Comparison of ENCODE assay signal across 10 cellular contexts in genomic region chr2:196112408-196113039, GRCh38. TPM values are rescaled to one million over a fixed set of nuclear protein-coding genes. Genes with fewer than 3 reads are reported as not detected.
A peak's percentile ranks its signal among the peaks of the same experiment; 100 is the strongest.
DNase-seq lines count a peak whose midpoint lies in the region; ATAC-seq and TF ChIP-seq lines count a peak whose summit lies in the region.
"Had no signal": no experiment of that assay in that cellular context is flagged by ENCODE, and none has a peak within 500 bp of the region (broad histone marks: within the 10 kb centered on the region; RNA-seq: fewer than 3 reads in every experiment).

No MANE protein-coding gene starts in this region.

- no peaks in the 10 kb centered on the region for H3K36me3 Mint-ChIP-seq in progenitor cell of endocrine pancreas (ENCODE audit: insufficient read depth)

- no peak overlapping the region for H3K4me3 ChIP-seq in epithelial cell of esophagus (ENCODE audit: low read length)

- peak; percentile 90 for DNase-seq in ELR (ENCODE audit: low read depth)
- DNase-seq in RKO (ENCODE audit: low spot score) = peak; percentile 42
- DNase-seq in epithelial cell of esophagus (ENCODE audit: low read depth) = peak; percentile 80
- no peak for DNase-seq in progenitor cell of endocrine pancreas (ENCODE audit: low spot score, unreplicated experiment)
- DNase-seq: activated CD4-positive, alpha-beta memory T cell treated with anti-CD3 and anti-CD28 coated beads, Interleukin-2, amount 10 ng/mL, durations not matched to agents 7 days and 5 days; cortex of kidney had no signal

- TF ChIP-seq CTCF in epithelial cell of esophagus (IDR thresholded peaks at IDR 0.05; ENCODE audit: insufficient read depth, low read depth, low read length, missing control alignments) = no peak
- no peak for TF ChIP-seq CTCF in progenitor cell of endocrine pancreas (IDR thresholded peaks at IDR 0.05; ENCODE audit: unreplicated experiment)

- ATAC-seq in HG02981 (IDR thresholded peaks at IDR 0.05; ENCODE audit: unreplicated experiment) (no peak), HG03457 (IDR thresholded peaks at IDR 0.05; ENCODE audit: unreplicated experiment) (no peak), HG03095 (IDR thresholded peaks at IDR 0.05; ENCODE audit: unreplicated experiment) (no peak), HG03521 (IDR thresholded peaks at IDR 0.05; ENCODE audit: unreplicated experiment) (no peak)

- H3K27ac Mint-ChIP-seq in progenitor cell of endocrine pancreas = peak overlapping the region; percentile 90
- H3K27ac Mint-ChIP-seq: activated CD4-positive, alpha-beta memory T cell treated with anti-CD3 and anti-CD28 coated beads, Interleukin-2, amount 10 ng/mL, durations not matched to agents 7 days and 5 days had no signal

- no peaks in the 10 kb centered on the region for H3K9me3 Mint-ChIP-seq in progenitor cell of endocrine pancreas (ENCODE audit: low read depth)
- H3K9me3 Mint-ChIP-seq: activated CD4-positive, alpha-beta memory T cell treated with anti-CD3 and anti-CD28 coated beads, Interleukin-2, amount 10 ng/mL, durations not matched to agents 7 days and 5 days had no signal

- no peaks in the 10 kb centered on the region for H3K27me3 Mint-ChIP-seq in progenitor cell of endocrine pancreas
- H3K27me3 Mint-ChIP-seq: activated CD4-positive, alpha-beta memory T cell treated with anti-CD3 and anti-CD28 coated beads, Interleukin-2, amount 10 ng/mL, durations not matched to agents 7 days and 5 days had no signal

- H3K4me3 Mint-ChIP-seq in progenitor cell of endocrine pancreas (ENCODE audit: low read depth) = no peak overlapping the region
- H3K4me3 Mint-ChIP-seq: activated CD4-positive, alpha-beta memory T cell treated with anti-CD3 and anti-CD28 coated beads, Interleukin-2, amount 10 ng/mL, durations not matched to agents 7 days and 5 days had no signal

- peaks cover 19% of the 10 kb centered on the region for H3K4me1 Mint-ChIP-seq in progenitor cell of endocrine pancreas (ENCODE audit: low read depth)

RNA-seq across cellular contexts. Expression of gene DNAH7, which starts 43.9 kb away (rescaled TPM):
- total RNA-seq in progenitor cell of endocrine pancreas = 5.7 and 5.9 TPM in 2 replicates
- total RNA-seq: activated CD4-positive, alpha-beta memory T cell treated with anti-CD3 and anti-CD28 coated beads, Interleukin-2, amount 10 ng/mL, durations not matched to agents 7 days and 5 days had no signal

RNA-seq across cellular contexts. Expression of gene STK17B, which starts 58.9 kb away (rescaled TPM):
- total RNA-seq in progenitor cell of endocrine pancreas = 3.4 and 3.6 TPM in 2 replicates
